In genomic region chr1:50707824-50708223, GRCh38 we compare ENCODE assay signal across 22 cellular contexts.
"Had no signal": no experiment of that assay in that cellular context is flagged by ENCODE, and none has a peak within 500 bp of the region (broad histone marks: within the 10 kb centered on the region; RNA-seq: fewer than 3 reads in every experiment).

No MANE protein-coding gene starts in this region.

- H3K27me3 Mint-ChIP-seq: activated B cell treated with CpG ODN at 0.5 μM for 24 hours had no signal

- DNase-seq: activated B cell treated with CpG ODN at 0.5 μM for 24 hours; activated CD4-positive, alpha-beta T cell treated with anti-CD3 and anti-CD28 coated beads, Interleukin-2, amount 50 U/mL, for 4 hours; activated CD8-positive, alpha-beta memory T cell treated with anti-CD3 and anti-CD28 coated beads for 24 hours; activated naive CD4-positive, alpha-beta T cell treated with anti-CD3 and anti-CD28 coated beads, Interleukin-2, amount 50 U/mL, for 16 hours; activated T-cell treated with anti-CD3 and anti-CD28 coated beads, Interleukin-2, amount 50 U/mL, for 48 hours; aorta; caudate nucleus; IMR-90; Kasumi-1; KBM-7; NCI-H1048; NCI-H146; NCI-H187 treated with DMSO at 0.1 percent for 48 hours; NCI-H2081 treated with DMSO at 0.1 percent for 48 hours; NCI-H2171; NCI-H2227 treated with DMSO at 0.1 percent for 48 hours; NCI-H446 treated with DMSO at 0.1 percent for 48 hours; NCI-H524 treated with DMSO at 0.1 percent for 48 hours; NCI-H748 treated with DMSO at 0.1 percent for 48 hours; SIG-M5; T-helper 2 cell; T1000 had no signal

- H3K9me3 Mint-ChIP-seq: activated B cell treated with CpG ODN at 0.5 μM for 24 hours had no signal

- H3K27ac Mint-ChIP-seq: activated B cell treated with CpG ODN at 0.5 μM for 24 hours had no signal

- H3K4me3 Mint-ChIP-seq: activated B cell treated with CpG ODN at 0.5 μM for 24 hours had no signal
